19 cellular contexts compared by ENCODE assay signal in the genomic region with DNA sequence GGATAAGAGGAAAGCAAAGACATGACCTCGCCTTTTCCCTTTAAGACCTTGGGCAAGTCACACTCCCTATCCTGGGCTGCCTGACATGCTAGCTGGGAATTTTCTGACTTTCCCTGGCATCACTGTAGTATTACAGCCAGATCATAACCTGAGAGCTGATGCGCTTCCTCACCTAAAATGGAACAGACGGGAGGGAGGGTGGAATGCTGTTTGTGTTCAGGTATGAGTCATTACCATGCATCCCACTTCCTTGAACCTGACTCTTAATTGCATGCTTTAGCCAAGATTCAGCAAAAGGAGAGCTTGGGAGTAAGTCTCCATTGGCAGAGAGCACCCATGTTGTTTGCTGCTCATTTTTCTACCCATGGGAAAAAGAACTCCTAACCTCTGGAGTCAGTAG.
DNase-seq lines count a peak whose midpoint lies in the region; ATAC-seq and TF ChIP-seq lines count a peak whose summit lies in the region.
"Had no signal": no experiment of that assay in that cellular context is flagged by ENCODE, and none has a peak within 500 bp of the region (broad histone marks: within the 10 kb centered on the region; RNA-seq: fewer than 3 reads in every experiment).

No MANE protein-coding gene starts in this region.

- H3K9me3 ChIP-seq in CD4-positive, alpha-beta memory T cell (ENCODE audit: control insufficient read depth in 1 of 2, low read length in 2 of 2) = no peaks in the 10 kb centered on the region
- no peaks in the 10 kb centered on the region for H3K9me3 ChIP-seq in BE2C
- peaks cover 0 to 5% (median 0%) of the 10 kb centered on the region in 4 donors for H3K9me3 ChIP-seq in stomach

- peaks cover 8% of the 10 kb centered on the region; the same call in 2 of the 3 replicates for H3K4me1 Mint-ChIP-seq in GM23338
- H3K4me1 Mint-ChIP-seq in CD4-positive, alpha-beta memory T cell = peaks cover 0 to 18% (median 10%) of the 10 kb centered on the region in 4 donors

- peak overlapping the region; percentile 59; the same call in 1 of the 2 replicates for H2AFZ ChIP-seq in GM23338

- H3K36me3 Mint-ChIP-seq in GM23338 (ENCODE audit: low read depth) = no peaks in the 10 kb centered on the region
- no peaks in the 10 kb centered on the region for H3K36me3 Mint-ChIP-seq in CD4-positive, alpha-beta memory T cell

- ATAC-seq in GM23338 (no peak), omental fat pad (ENCODE audit: low FRiP score) (peak; percentile 81)

- H3K27ac Mint-ChIP-seq in GM23338 = no peak overlapping the region
- H3K27ac Mint-ChIP-seq in CD4-positive, alpha-beta memory T cell = peak overlapping the region in 1 of 7 donors; percentile 3

- intact Hi-C loops in CD4-positive, alpha-beta memory T cell (cut with micrococcal nuclease) = no loop called here
- intact Hi-C loops in stomach (cut with DNase I; ENCODE audit: low total_unique reads) = no loop called here

- H3K9me3 Mint-ChIP-seq in GM23338 = no peaks in the 10 kb centered on the region
- H3K9me3 Mint-ChIP-seq in CD4-positive, alpha-beta memory T cell = peaks cover 0 to 7% (median 0%) of the 10 kb centered on the region in 8 donors

- TF ChIP-seq POLR2A in stomach (IDR thresholded peaks at IDR 0.05) = no peak

- H3K4me1 ChIP-seq in GM23338 (ENCODE audit: insufficient read depth) (no peaks in the 10 kb centered on the region), BE2C (no peaks in the 10 kb centered on the region), stomach (no peaks in the 10 kb centered on the region)
- no peaks in the 10 kb centered on the region for H3K4me1 ChIP-seq in CD4-positive, alpha-beta memory T cell (ENCODE audit: insufficient read depth, low read length)
- H3K4me1 ChIP-seq: tibial nerve had no signal

- no peaks in the 10 kb centered on the region for H3F3A ChIP-seq in GM23338 (replicated peaks; ENCODE audit: low read depth)

- H3K4me2 ChIP-seq in GM23338 = no peak overlapping the region

- H3K9me2 ChIP-seq in GM23338 (ENCODE audit: insufficient read depth) = peaks cover 6% of the 10 kb centered on the region; the same call in 1 of the 2 replicates

- H3K36me3 ChIP-seq in GM23338 (ENCODE audit: insufficient read depth) = no peaks in the 10 kb centered on the region
- no peaks in the 10 kb centered on the region for H3K36me3 ChIP-seq in CD4-positive, alpha-beta memory T cell (ENCODE audit: insufficient read depth, low read length)
- no peaks in the 10 kb centered on the region for H3K36me3 ChIP-seq in BE2C
- H3K36me3 ChIP-seq in stomach = no peaks in the 10 kb centered on the region
- H3K36me3 ChIP-seq: tibial nerve had no signal

- H3K4me3 ChIP-seq in GM23338 = no peak overlapping the region
- H3K4me3 ChIP-seq in epithelial cell of esophagus (ENCODE audit: low read length) = no peak overlapping the region
- H3K4me3 ChIP-seq in CD4-positive, alpha-beta memory T cell (ENCODE audit: low read length in 2 of 2) = no peak overlapping the region
- no peak overlapping the region for H3K4me3 ChIP-seq in BE2C (ENCODE audit: low read depth, low read length)
- H3K4me3 ChIP-seq in stomach = no peak overlapping the region
- H3K4me3 ChIP-seq: tibial nerve had no signal

- no peak for DNase-seq in GM23338 (ENCODE audit: low spot score)
- peak; percentile 22 for DNase-seq in NCI-H69 (lab: John Stamatoyannopoulos, UW)
- DNase-seq in epithelial cell of esophagus (ENCODE audit: low read depth) = peak; percentile 77
- no peak for DNase-seq in omental fat pad (ENCODE audit: low spot score)
- no peak for DNase-seq in 8988T
- no peak for DNase-seq in CD4-positive, alpha-beta memory T cell
- no peak for DNase-seq in BE2C
- DNase-seq in stomach = no peak
- DNase-seq: activated CD4-positive, alpha-beta T cell treated with anti-CD3 and anti-CD28 coated beads for 1 hour; activated gamma-delta T cell treated with Interleukin-2 at 50 U/mL for 16 hours; anterior cingulate cortex; cortex of kidney; DMS 273 treated with DMSO at 0.1 percent for 48 hours; erythroblast; NCI-H524 treated with DMSO at 0.1 percent for 48 hours; OCI-M1; stimulated activated naive CD4-positive, alpha-beta T cell had no signal

- H3K79me2 ChIP-seq in GM23338 (replicated peaks; ENCODE audit: insufficient read depth) = no peaks in the 10 kb centered on the region

- CTCF ChIA-PET in CD4-positive, alpha-beta memory T cell (lab: Charles Lee; ENCODE audit: partially characterized antibody) = interaction anchor here (0.8 to 2.6 kb wide), 4 partner anchors 152 to 221 kb away, joined by 3 to 17 read pairs (median 4); no protein-coding TSS in a partner anchor

- 60 to 77% (median 70%) methylated on average over 3 of the region's 3 CpGs for WGBS in stomach, 5 donors

- no peaks in the 10 kb centered on the region for H4K20me1 ChIP-seq in GM23338 (replicated peaks; ENCODE audit: insufficient read depth)

- no peak overlapping the region for H3K4me3 Mint-ChIP-seq in GM23338
- no peak overlapping the region for H3K4me3 Mint-ChIP-seq in CD4-positive, alpha-beta memory T cell
- H3K4me3 Mint-ChIP-seq: neural crest cell had no signal

- POLR2A ChIA-PET in CD4-positive, alpha-beta memory T cell (lab: Charles Lee; ENCODE audit: partially characterized antibody) = no interaction called here

- H3K27ac ChIP-seq in GM23338 (ENCODE audit: low read depth) = no peak overlapping the region
- H3K27ac ChIP-seq in CD4-positive, alpha-beta memory T cell (ENCODE audit: low read depth, low read length) = no peak overlapping the region
- no peak overlapping the region for H3K27ac ChIP-seq in stomach
- H3K27ac ChIP-seq: tibial nerve had no signal

- peaks cover 3% of the 10 kb centered on the region for H3K27me3 Mint-ChIP-seq in GM23338 (ENCODE audit: insufficient read depth, low read depth, poor library complexity)
- peaks cover 4 to 7% of the 10 kb centered on the region in 2 donors for H3K27me3 Mint-ChIP-seq in CD4-positive, alpha-beta memory T cell

- H3K27me3 ChIP-seq in GM23338 (ENCODE audit: insufficient read depth) (no peaks in the 10 kb centered on the region), BE2C (no peaks in the 10 kb centered on the region), stomach (peaks cover 0 to 14% (median 0%) of the 10 kb centered on the region in 3 donors)
- H3K27me3 ChIP-seq in CD4-positive, alpha-beta memory T cell (ENCODE audit: insufficient read depth, low read length) = no peaks in the 10 kb centered on the region
- H3K27me3 ChIP-seq: tibial nerve had no signal

- TF ChIP-seq CTCF in GM23338 (conservative IDR thresholded peaks at IDR 0.05; ENCODE audit: low read depth in 2 of 2) (no peak), epithelial cell of esophagus (IDR thresholded peaks at IDR 0.05; ENCODE audit: insufficient read depth, low read depth, low read length, missing control alignments) (no peak), omental fat pad (IDR thresholded peaks at IDR 0.05) (no peak), BE2C (IDR thresholded peaks at IDR 0.05; ENCODE audit: low read depth, low read length) (no peak), stomach (IDR thresholded peaks at IDR 0.05) (no peak)

- TF ChIP-seq EP300 in stomach (IDR thresholded peaks at IDR 0.05) = no peak

TF ChIP-seq in GM23338, 12 proteins besides CTCF, POLR2A, EP300 and RAD21 (continues in another document):
- no peak for TF ChIP-seq ZNF114 (CRISPR knock-in tag; IDR thresholded peaks at IDR 0.05)
- no peak for TF ChIP-seq JUNB (IDR thresholded peaks at IDR 0.05; ENCODE audit: unreplicated experiment)
- no peak for TF ChIP-seq EZH2 (IDR thresholded peaks at IDR 0.05; ENCODE audit: low read depth, unreplicated experiment)
- TF ChIP-seq NANOG (IDR thresholded peaks at IDR 0.05; ENCODE audit: borderline replicate concordance) = no peak
- TF ChIP-seq, protein P1, sequence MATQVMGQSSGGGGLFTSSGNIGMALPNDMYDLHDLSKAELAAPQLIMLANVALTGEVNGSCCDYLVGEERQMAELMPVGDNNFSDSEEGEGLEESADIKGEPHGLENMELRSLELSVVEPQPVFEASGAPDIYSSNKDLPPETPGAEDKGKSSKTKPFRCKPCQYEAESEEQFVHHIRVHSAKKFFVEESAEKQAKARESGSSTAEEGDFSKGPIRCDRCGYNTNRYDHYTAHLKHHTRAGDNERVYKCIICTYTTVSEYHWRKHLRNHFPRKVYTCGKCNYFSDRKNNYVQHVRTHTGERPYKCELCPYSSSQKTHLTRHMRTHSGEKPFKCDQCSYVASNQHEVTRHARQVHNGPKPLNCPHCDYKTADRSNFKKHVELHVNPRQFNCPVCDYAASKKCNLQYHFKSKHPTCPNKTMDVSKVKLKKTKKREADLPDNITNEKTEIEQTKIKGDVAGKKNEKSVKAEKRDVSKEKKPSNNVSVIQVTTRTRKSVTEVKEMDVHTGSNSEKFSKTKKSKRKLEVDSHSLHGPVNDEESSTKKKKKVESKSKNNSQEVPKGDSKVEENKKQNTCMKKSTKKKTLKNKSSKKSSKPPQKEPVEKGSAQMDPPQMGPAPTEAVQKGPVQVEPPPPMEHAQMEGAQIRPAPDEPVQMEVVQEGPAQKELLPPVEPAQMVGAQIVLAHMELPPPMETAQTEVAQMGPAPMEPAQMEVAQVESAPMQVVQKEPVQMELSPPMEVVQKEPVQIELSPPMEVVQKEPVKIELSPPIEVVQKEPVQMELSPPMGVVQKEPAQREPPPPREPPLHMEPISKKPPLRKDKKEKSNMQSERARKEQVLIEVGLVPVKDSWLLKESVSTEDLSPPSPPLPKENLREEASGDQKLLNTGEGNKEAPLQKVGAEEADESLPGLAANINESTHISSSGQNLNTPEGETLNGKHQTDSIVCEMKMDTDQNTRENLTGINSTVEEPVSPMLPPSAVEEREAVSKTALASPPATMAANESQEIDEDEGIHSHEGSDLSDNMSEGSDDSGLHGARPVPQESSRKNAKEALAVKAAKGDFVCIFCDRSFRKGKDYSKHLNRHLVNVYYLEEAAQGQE (IDR thresholded peaks at IDR 0.05; ENCODE audit: unreplicated experiment) = no peak

Comparison
In these comparisons a context has a peak if more than half of its experiments do, and no peak if none do; other contexts are left out.
1. DNase-seq: peak in NCI-H69 (single experiment) and epithelial cell of esophagus (single experiment); none in GM23338 (single experiment), omental fat pad (single experiment), 8988T (single experiment), CD4-positive, alpha-beta memory T cell (0 of 5), BE2C (single experiment) and stomach (single experiment).